ENCODE assay signal across 21 cellular contexts in the genomic region with DNA sequence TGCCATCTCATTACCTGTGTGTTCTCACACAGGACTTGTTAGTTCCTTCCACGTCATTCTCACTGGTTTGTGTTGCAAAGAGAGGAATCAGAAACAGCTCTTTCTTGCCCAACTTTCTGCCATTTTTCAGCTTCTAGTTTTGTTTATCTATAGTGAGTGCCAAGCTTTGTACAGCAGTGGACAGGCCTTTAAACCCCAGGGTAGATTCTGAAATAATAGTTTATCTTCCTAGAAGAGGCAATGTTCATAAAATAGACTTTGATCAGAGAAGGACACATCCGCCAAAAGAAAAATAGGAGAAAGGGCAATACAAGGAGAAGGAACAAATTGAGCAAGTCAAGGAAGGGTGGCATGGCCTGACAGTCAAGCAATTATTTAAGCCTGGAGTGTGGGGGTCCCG. TPM values are rescaled to one million over a fixed set of nuclear protein-coding genes. Genes with fewer than 3 reads are reported as not detected.
DNase-seq lines count a peak whose midpoint lies in the region; ATAC-seq, FAIRE-seq and TF ChIP-seq lines count a peak whose summit lies in the region.
"Had no signal": no experiment of that assay in that cellular context is flagged by ENCODE, and none has a peak within 500 bp of the region (broad histone marks: within the 10 kb centered on the region; RNA-seq: fewer than 3 reads in every experiment).

No MANE protein-coding gene starts in this region.

- H3K4me1 ChIP-seq in cardiac muscle cell (ENCODE audit: low read depth) (no peaks in the 10 kb centered on the region), right atrium auricular region (peaks cover 0 to 15% of the 10 kb centered on the region in 2 donors), small intestine (ENCODE audit: control insufficient read depth in 2 of 2, insufficient read depth in 1 of 2, low read depth in 1 of 2, low read length in 1 of 2) (no peaks in the 10 kb centered on the region)
- H3K4me1 ChIP-seq: Caco-2 had no signal

- H3K4me3 Mint-ChIP-seq in activated naive CD8-positive, alpha-beta T cell treated with anti-CD3 and anti-CD28 coated beads for 36 hours: no peak overlapping the region
- H3K4me3 Mint-ChIP-seq: B cell; CD4-positive, alpha-beta T cell; CD8-positive, alpha-beta T cell had no signal

- H3K27ac Mint-ChIP-seq in activated naive CD8-positive, alpha-beta T cell treated with anti-CD3 and anti-CD28 coated beads for 36 hours: no peak overlapping the region
- H3K27ac Mint-ChIP-seq: B cell; CD4-positive, alpha-beta T cell; CD8-positive, alpha-beta T cell had no signal

- H3K27ac ChIP-seq in cardiac muscle cell (peak overlapping the region; percentile 57), right atrium auricular region (no peak overlapping the region), small intestine (ENCODE audit: low read depth in 1 of 2, low read length in 1 of 2) (no peak overlapping the region)
- H3K27ac ChIP-seq: 22Rv1; A549; BLaER1 treated with 17β-estradiol and CSF1 and Interleukin-3, amounts not matched to agents 10 nM and 100 nM; C4-2B had no signal

- no peaks in the 10 kb centered on the region for H3K27me3 ChIP-seq in cardiac muscle cell
- H3K27me3 ChIP-seq in right atrium auricular region: no peaks in the 10 kb centered on the region
- no peaks in the 10 kb centered on the region for H3K27me3 ChIP-seq in small intestine (ENCODE audit: control insufficient read depth in 2 of 2, insufficient read depth in 2 of 2, low read length in 2 of 2)
- H3K27me3 ChIP-seq: BLaER1 treated with 17β-estradiol and CSF1 and Interleukin-3, amounts not matched to agents 10 nM and 100 nM had no signal

- ATAC-seq in left lobe of liver: peak; percentile 61
- ATAC-seq: A549; CD8-positive, alpha-beta T cell had no signal

- no peaks in the 10 kb centered on the region for H3K4me1 Mint-ChIP-seq in activated naive CD8-positive, alpha-beta T cell treated with anti-CD3 and anti-CD28 coated beads for 36 hours
- H3K4me1 Mint-ChIP-seq: B cell had no signal

- no peaks in the 10 kb centered on the region for H3K36me3 Mint-ChIP-seq in activated naive CD8-positive, alpha-beta T cell treated with anti-CD3 and anti-CD28 coated beads for 36 hours
- H3K36me3 Mint-ChIP-seq: CD8-positive, alpha-beta T cell had no signal

- H3K9me3 ChIP-seq in cardiac muscle cell (ENCODE audit: low read depth) (no peaks in the 10 kb centered on the region), right atrium auricular region (no peaks in the 10 kb centered on the region), small intestine (ENCODE audit: control insufficient read depth, low read depth) (no peaks in the 10 kb centered on the region)
- H3K9me3 ChIP-seq: A549; BLaER1 treated with 17β-estradiol and CSF1 and Interleukin-3, amounts not matched to agents 10 nM and 100 nM; Caco-2 had no signal

- no peak for TF ChIP-seq CTCF in cardiac muscle cell (IDR thresholded peaks at IDR 0.05; ENCODE audit: low read depth, low read length)
- no peak for TF ChIP-seq CTCF in right atrium auricular region (IDR thresholded peaks at IDR 0.05)

- H3K27me3 Mint-ChIP-seq in activated naive CD8-positive, alpha-beta T cell treated with anti-CD3 and anti-CD28 coated beads for 36 hours: peaks cover 4% of the 10 kb centered on the region

- H3K4me3 ChIP-seq in cardiac muscle cell (no peak overlapping the region), right atrium auricular region (no peak overlapping the region), small intestine (ENCODE audit: low read depth in 1 of 2, low read length in 2 of 2) (no peak overlapping the region)
- H3K4me3 ChIP-seq: A549; BLaER1 treated with 17β-estradiol and CSF1 and Interleukin-3, amounts not matched to agents 10 nM and 100 nM had no signal

- no peaks in the 10 kb centered on the region for H3K9me3 Mint-ChIP-seq in activated naive CD8-positive, alpha-beta T cell treated with anti-CD3 and anti-CD28 coated beads for 36 hours
- H3K9me3 Mint-ChIP-seq: CD4-positive, alpha-beta T cell; CD8-positive, alpha-beta T cell had no signal

- 80 to 87% (median 86%) methylated on average over 3 of the region's 3 CpGs for WGBS in small intestine, 3 donors

- no peak for FAIRE-seq in small intestine (lab: Jason Lieb, UNC)
- FAIRE-seq: A549, D721Med, G401.6, GM12891, GM19239 had no signal

- peaks cover 7% of the 10 kb centered on the region for H3K36me3 ChIP-seq in cardiac muscle cell
- no peaks in the 10 kb centered on the region for H3K36me3 ChIP-seq in right atrium auricular region
- no peaks in the 10 kb centered on the region for H3K36me3 ChIP-seq in small intestine (ENCODE audit: control insufficient read depth in 2 of 2, insufficient read depth in 2 of 2, low read length in 2 of 2)
- H3K36me3 ChIP-seq: BLaER1 treated with 17β-estradiol and CSF1 and Interleukin-3, amounts not matched to agents 10 nM and 100 nM had no signal

- DNase-seq in cardiac muscle cell (ENCODE audit: low read depth in 1 of 2, low spot score in 1 of 2) (no peak), right atrium auricular region (ENCODE audit: low spot score) (no peak), left lobe of liver (ENCODE audit: low spot score) (no peak), small intestine (peak; percentile 13)
- DNase-seq in activated naive CD8-positive, alpha-beta T cell treated with anti-CD3 and anti-CD28 coated beads for 36 hours: no peak
- DNase-seq: AML-193; Caco-2; Calu3; CD4-positive, alpha-beta T cell; CD8-positive, alpha-beta T cell; DMS79 treated with DMSO at 0.1 percent for 48 hours; GF-D8 had no signal

RNA-seq across cellular contexts. Expression of a gene that starts 17.7 kb away (rescaled TPM):
- total RNA-seq in cardiac muscle cell (25.3 and 30.0 TPM in 2 replicates), right atrium auricular region (10 to 100 TPM; 45.6 to 47.3 TPM), left lobe of liver (57.0 TPM)
- polyA plus RNA-seq in cardiac muscle cell (33.5 and 45.5 TPM in 2 replicates), small intestine (10 to 100 TPM; 13.0 to 33.1 (median 13.2) TPM)
- total RNA-seq in activated naive CD8-positive, alpha-beta T cell treated with anti-CD3 and anti-CD28 coated beads for 36 hours: 10 to 100 TPM; 38.8 to 40.4 TPM

RNA-seq across cellular contexts. Expression of a gene that starts 58.7 kb away (rescaled TPM):
- total RNA-seq in cardiac muscle cell (184 and 768 TPM in 2 replicates), right atrium auricular region (1,000 to 10,000 TPM in 1 of 2 donors, 100 to 1,000 TPM in 1; 647 to 2,028 TPM), left lobe of liver (183 TPM)
- polyA plus RNA-seq in cardiac muscle cell (984 and 1,135 TPM in 2 replicates), small intestine (1,000 to 10,000 TPM in 2 of 3 donors, 100 to 1,000 TPM in 1; 712 to 1,298 (median 1,108) TPM)
- 100 to 1,000 TPM; 489 to 495 TPM for total RNA-seq in activated naive CD8-positive, alpha-beta T cell treated with anti-CD3 and anti-CD28 coated beads for 36 hours
